ENCODE assay signal across 22 cellular contexts in the genomic region with DNA sequence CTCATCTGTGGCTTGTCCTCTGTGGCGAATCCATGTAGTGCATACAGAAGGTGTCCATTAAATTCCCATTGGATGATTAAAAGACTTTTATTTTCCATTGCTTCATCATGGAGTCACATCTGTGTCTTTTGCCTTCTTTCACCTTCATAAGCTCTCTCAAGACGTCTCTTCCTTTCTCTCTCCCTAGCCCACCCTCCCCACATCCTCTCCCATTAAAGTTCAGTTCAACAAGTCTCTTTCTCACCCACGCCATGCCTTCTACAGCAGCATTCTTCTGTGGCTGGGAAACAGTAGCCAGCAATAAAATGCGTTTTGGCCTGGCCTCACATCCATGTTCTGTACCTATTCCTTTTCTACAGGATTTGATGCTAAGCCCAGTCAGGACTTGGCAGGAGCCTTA. TPM values are rescaled to one million over a fixed set of nuclear protein-coding genes. Genes with fewer than 3 reads are reported as not detected.
DNase-seq lines count a peak whose midpoint lies in the region; ATAC-seq and TF ChIP-seq lines count a peak whose summit lies in the region.
"Had no signal": no experiment of that assay in that cellular context is flagged by ENCODE, and none has a peak within 500 bp of the region (broad histone marks: within the 10 kb centered on the region; RNA-seq: fewer than 3 reads in every experiment).

No MANE protein-coding gene starts in this region.

- no peaks in the 10 kb centered on the region for H3K9me3 ChIP-seq in CD8-positive, alpha-beta T cell (ENCODE audit: low read length)
- no peaks in the 10 kb centered on the region for H3K9me3 ChIP-seq in Loucy (ENCODE audit: insufficient read depth, low read depth, low read length)
- H3K9me3 ChIP-seq: Caco-2, HAP-1, SK-N-SH had no signal

- H3K36me3 Mint-ChIP-seq in CD8-positive, alpha-beta T cell = no peaks in the 10 kb centered on the region
- peaks cover 6% of the 10 kb centered on the region for H3K36me3 Mint-ChIP-seq in activated naive CD8-positive, alpha-beta T cell treated with anti-CD3 and anti-CD28 coated beads, Interleukin-2, amount 10 ng/mL, durations not matched to agents 7 days and 5 days
- no peaks in the 10 kb centered on the region for H3K36me3 Mint-ChIP-seq in stimulated activated naive B cell treated with anti-CD40 and anti-IgM and Interleukin-4, amounts not matched to agents 10 μg/mL and 1 μg/mL and 100 μg/mL, for 72 hours
- H3K36me3 Mint-ChIP-seq: IgD-negative memory B cell had no signal

- H3K9me3 Mint-ChIP-seq in CD8-positive, alpha-beta T cell = no peaks in the 10 kb centered on the region
- H3K9me3 Mint-ChIP-seq in activated naive CD8-positive, alpha-beta T cell treated with anti-CD3 and anti-CD28 coated beads, Interleukin-2, amount 10 ng/mL, durations not matched to agents 7 days and 5 days = peaks cover 5% of the 10 kb centered on the region
- no peaks in the 10 kb centered on the region for H3K9me3 Mint-ChIP-seq in stimulated activated naive B cell treated with anti-CD40 and anti-IgM and Interleukin-4, amounts not matched to agents 10 μg/mL and 1 μg/mL and 100 μg/mL, for 72 hours

- no peaks in the 10 kb centered on the region for H3K36me3 ChIP-seq in CD8-positive, alpha-beta T cell (ENCODE audit: insufficient read depth, low read length)
- H3K36me3 ChIP-seq in Loucy (ENCODE audit: insufficient read depth, low read length) = no peaks in the 10 kb centered on the region
- H3K36me3 ChIP-seq: HAP-1 had no signal

- H3K27ac ChIP-seq in CD8-positive, alpha-beta T cell (ENCODE audit: low read depth, low read length) = no peak overlapping the region
- H3K27ac ChIP-seq: C4-2B had no signal

- no peak overlapping the region for H3K27ac Mint-ChIP-seq in CD8-positive, alpha-beta T cell
- no peak overlapping the region for H3K27ac Mint-ChIP-seq in activated naive CD8-positive, alpha-beta T cell treated with anti-CD3 and anti-CD28 coated beads, Interleukin-2, amount 10 ng/mL, durations not matched to agents 7 days and 5 days
- peak overlapping the region; percentile 21 for H3K27ac Mint-ChIP-seq in stimulated activated naive B cell treated with anti-CD40 and anti-IgM and Interleukin-4, amounts not matched to agents 10 μg/mL and 1 μg/mL and 100 μg/mL, for 72 hours

- peak; percentile 40 for ATAC-seq in CD8-positive, alpha-beta T cell
- ATAC-seq in activated naive CD8-positive, alpha-beta T cell treated with anti-CD3 and anti-CD28 coated beads, Interleukin-2, amount 10 ng/mL, durations not matched to agents 7 days and 5 days (ENCODE audit: low read depth) = peak; percentile 41
- ATAC-seq in stimulated activated naive B cell treated with anti-CD40 and anti-IgM and Interleukin-4, amounts not matched to agents 10 μg/mL and 1 μg/mL and 100 μg/mL, for 72 hours (replicated peaks) = no peak
- no peak for ATAC-seq in GM21825 (IDR thresholded peaks at IDR 0.05; ENCODE audit: unreplicated experiment)
- no peak for ATAC-seq in HG02623 (IDR thresholded peaks at IDR 0.05; ENCODE audit: unreplicated experiment)

- CTCF ChIA-PET in CD8-positive, alpha-beta T cell (lab: Charles Lee) = no interaction called here

- peaks cover 18% of the 10 kb centered on the region for H3K4me1 ChIP-seq in CD8-positive, alpha-beta T cell (ENCODE audit: insufficient read depth, low read length)
- H3K4me1 ChIP-seq in Loucy (ENCODE audit: insufficient read depth, low read length, poor library complexity, severe bottlenecking) = peaks cover 25% of the 10 kb centered on the region
- H3K4me1 ChIP-seq: Caco-2, HAP-1 had no signal

- no peak for DNase-seq in CD8-positive, alpha-beta T cell
- DNase-seq in activated naive CD8-positive, alpha-beta T cell treated with anti-CD3 and anti-CD28 coated beads, Interleukin-2, amount 10 ng/mL, durations not matched to agents 7 days and 5 days = no peak
- DNase-seq in stimulated activated naive B cell treated with anti-CD40 and anti-IgM and Interleukin-4, amounts not matched to agents 10 μg/mL and 1 μg/mL and 100 μg/mL, for 72 hours = no peak
- no peak for DNase-seq in HCEC 1CT
- DNase-seq: ACHN, Caco-2, GDM1, Kasumi-1, NCI-H1105 treated with DMSO at 0.1 percent for 48 hours, NCI-H187, NCI-H2107, NCI-H510A treated with DMSO at 0.1 percent for 48 hours, NCI-H774, RPMI8226, SHP77 treated with DMSO at 0.1 percent for 48 hours, SK-N-SH had no signal

- H3K4me3 Mint-ChIP-seq in CD8-positive, alpha-beta T cell = no peak overlapping the region
- H3K4me3 Mint-ChIP-seq in activated naive CD8-positive, alpha-beta T cell treated with anti-CD3 and anti-CD28 coated beads, Interleukin-2, amount 10 ng/mL, durations not matched to agents 7 days and 5 days = no peak overlapping the region
- H3K4me3 Mint-ChIP-seq in stimulated activated naive B cell treated with anti-CD40 and anti-IgM and Interleukin-4, amounts not matched to agents 10 μg/mL and 1 μg/mL and 100 μg/mL, for 72 hours = no peak overlapping the region

- peaks cover 24% of the 10 kb centered on the region for H3K4me1 Mint-ChIP-seq in CD8-positive, alpha-beta T cell (ENCODE audit: low read depth)
- H3K4me1 Mint-ChIP-seq in activated naive CD8-positive, alpha-beta T cell treated with anti-CD3 and anti-CD28 coated beads, Interleukin-2, amount 10 ng/mL, durations not matched to agents 7 days and 5 days = peaks cover 32% of the 10 kb centered on the region
- H3K4me1 Mint-ChIP-seq in stimulated activated naive B cell treated with anti-CD40 and anti-IgM and Interleukin-4, amounts not matched to agents 10 μg/mL and 1 μg/mL and 100 μg/mL, for 72 hours = peaks cover 39 to 41% of the 10 kb centered on the region in 2 donors

- intact Hi-C loops in CD8-positive, alpha-beta T cell (cut with DNase I, micrococcal nuclease) = loop anchor here in 1 of 2 experiments (10.0 kb wide), 1 partner anchor 1613 kb away; no protein-coding TSS in a partner anchor

- POLR2A ChIA-PET in CD8-positive, alpha-beta T cell (lab: Charles Lee) = no interaction called here
- POLR2A ChIA-PET in activated naive CD8-positive, alpha-beta T cell treated with anti-CD3 and anti-CD28 coated beads, Interleukin-2, amount 10 ng/mL, durations not matched to agents 7 days and 5 days (lab: Charles Lee) = interaction anchor here (1.2 kb wide), 1 partner anchor 8 kb away, joined by 3 read pairs; no protein-coding TSS in a partner anchor

- H3K4me2 ChIP-seq in Loucy (ENCODE audit: low read depth, low read length, poor library complexity, severe bottlenecking) = peak overlapping the region; percentile 12
- H3K4me2 ChIP-seq: SK-N-SH had no signal

- H3K27me3 ChIP-seq in CD8-positive, alpha-beta T cell (ENCODE audit: insufficient read depth, low read length) = no peaks in the 10 kb centered on the region
- no peaks in the 10 kb centered on the region for H3K27me3 ChIP-seq in Loucy (ENCODE audit: insufficient read depth, low read length, poor library complexity, severe bottlenecking)

- peak overlapping the region; percentile 28; the same call in 1 of the 2 replicates for H2AFZ ChIP-seq in Loucy (ENCODE audit: low read length)

- no peaks in the 10 kb centered on the region for H3K27me3 Mint-ChIP-seq in CD8-positive, alpha-beta T cell (ENCODE audit: low read depth)
- peaks cover 2% of the 10 kb centered on the region for H3K27me3 Mint-ChIP-seq in activated naive CD8-positive, alpha-beta T cell treated with anti-CD3 and anti-CD28 coated beads, Interleukin-2, amount 10 ng/mL, durations not matched to agents 7 days and 5 days
- no peaks in the 10 kb centered on the region for H3K27me3 Mint-ChIP-seq in stimulated activated naive B cell treated with anti-CD40 and anti-IgM and Interleukin-4, amounts not matched to agents 10 μg/mL and 1 μg/mL and 100 μg/mL, for 72 hours

- H3K9me2 ChIP-seq in Loucy (replicated peaks; ENCODE audit: low read depth, low read length) = no peaks in the 10 kb centered on the region
- H3K9me2 ChIP-seq: SK-N-SH had no signal

- H3F3A ChIP-seq in Loucy (ENCODE audit: low read depth) = no peaks in the 10 kb centered on the region

- no peak for TF ChIP-seq CTCF in CD8-positive, alpha-beta T cell (IDR thresholded peaks at IDR 0.05)
- TF ChIP-seq CTCF in Loucy (conservative IDR thresholded peaks at IDR 0.05; ENCODE audit: low read length) = no peak

- no peaks in the 10 kb centered on the region for H4K20me1 ChIP-seq in Loucy (ENCODE audit: insufficient read depth, low read length, poor library complexity, severe bottlenecking)

- H3K4me3 ChIP-seq in CD8-positive, alpha-beta T cell (ENCODE audit: low read depth, low read length) = no peak overlapping the region
- H3K4me3 ChIP-seq in Loucy (ENCODE audit: low read length, poor library complexity, severe bottlenecking) = no peak overlapping the region
- H3K4me3 ChIP-seq: HAP-1 had no signal

- no peak overlapping the region for H3K9ac ChIP-seq in Loucy (ENCODE audit: low read depth, low read length, poor library complexity, severe bottlenecking)
- H3K9ac ChIP-seq: SK-N-SH had no signal

- H3K79me2 ChIP-seq in Loucy (ENCODE audit: insufficient read depth, low read length) = no peaks in the 10 kb centered on the region

RNA-seq across cellular contexts. Expression of a gene that starts 7.2 kb away (rescaled TPM):
- total RNA-seq in CD8-positive, alpha-beta T cell = 1,000 to 10,000 TPM; 1,070 to 1,104 TPM
- total RNA-seq in activated naive CD8-positive, alpha-beta T cell treated with anti-CD3 and anti-CD28 coated beads, Interleukin-2, amount 10 ng/mL, durations not matched to agents 7 days and 5 days = 100 to 1,000 TPM; 551 to 555 TPM

Comparison
In these comparisons a context has a peak if more than half of its experiments do, and no peak if none do; other contexts are left out.
1. ATAC-seq: peak in CD8-positive, alpha-beta T cell (single experiment) and activated naive CD8-positive, alpha-beta T cell treated with anti-CD3 and anti-CD28 coated beads, Interleukin-2, amount 10 ng/mL, durations not matched to agents 7 days and 5 days (single experiment); none in stimulated activated naive B cell treated with anti-CD40 and anti-IgM and Interleukin-4, amounts not matched to agents 10 μg/mL and 1 μg/mL and 100 μg/mL, for 72 hours (0 of 2), GM21825 (single experiment) and HG02623 (single experiment).